Comparison of ENCODE assay signal across 10 cellular contexts in the genomic region with DNA sequence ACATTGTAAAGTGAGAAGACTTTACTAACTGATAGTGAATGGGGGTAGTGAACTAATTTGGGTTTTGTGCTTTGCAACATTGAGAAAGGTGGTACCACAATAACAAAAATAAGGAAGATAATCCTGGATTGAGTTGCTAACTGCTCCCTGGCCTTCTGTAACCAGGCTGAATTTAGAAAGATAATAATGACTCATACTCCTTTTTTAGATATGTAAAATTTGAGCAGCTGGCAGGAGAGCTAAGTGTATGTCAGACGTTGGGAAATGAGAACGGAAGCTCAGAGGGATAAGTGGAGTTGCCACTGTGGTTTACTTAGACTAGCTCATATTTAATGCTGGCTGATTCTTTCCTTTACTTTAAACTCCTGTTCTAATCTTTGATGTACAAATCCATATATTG. TPM values are rescaled to one million over a fixed set of nuclear protein-coding genes. Genes with fewer than 3 reads are reported as not detected.
DNase-seq lines count a peak whose midpoint lies in the region; ATAC-seq and TF ChIP-seq lines count a peak whose summit lies in the region.
"Had no signal": no experiment of that assay in that cellular context is flagged by ENCODE, and none has a peak within 500 bp of the region (broad histone marks: within the 10 kb centered on the region; RNA-seq: fewer than 3 reads in every experiment).

No MANE protein-coding gene starts in this region.

- peaks cover 8 to 16% of the 10 kb centered on the region in 2 donors for H3K4me1 ChIP-seq in thoracic aorta (ENCODE audit: control insufficient read depth in 1 of 2, low read depth in 2 of 2)

- H3K9me3 Mint-ChIP-seq in activated naive CD8-positive, alpha-beta T cell treated with anti-CD3 and anti-CD28 coated beads, Interleukin-2, amount 50 U/mL, for 24 hours = no peaks in the 10 kb centered on the region
- H3K9me3 Mint-ChIP-seq: T-cell had no signal

- no peak overlapping the region for H3K4me3 Mint-ChIP-seq in activated naive CD8-positive, alpha-beta T cell treated with anti-CD3 and anti-CD28 coated beads, Interleukin-2, amount 50 U/mL, for 24 hours
- H3K4me3 Mint-ChIP-seq: T-cell had no signal

- no peak overlapping the region for H3K4me3 ChIP-seq in thoracic aorta

- peak; percentile 1 for DNase-seq in NCI-H1694 treated with DMSO at 0.1 percent for 48 hours (lab: John Stamatoyannopoulos, UW)
- DNase-seq in NCI-H1694 (lab: John Stamatoyannopoulos, UW) = no peak
- DNase-seq in SIG-M5 treated with dmso at 0.1 percent for 504 hours (lab: John Stamatoyannopoulos, UW; ENCODE audit: unreplicated experiment) = peak; percentile 97
- DNase-seq in Right ventricle myocardium superior = no peak
- peak; percentile 8 for DNase-seq in thoracic aorta (ENCODE audit: low spot score)
- no peak for DNase-seq in islet precursor cell
- no peak for DNase-seq in activated naive CD8-positive, alpha-beta T cell treated with anti-CD3 and anti-CD28 coated beads, Interleukin-2, amount 50 U/mL, for 24 hours
- DNase-seq: ACHN, T-cell had no signal

- no peaks in the 10 kb centered on the region for H3K9me3 ChIP-seq in thoracic aorta

- H3K36me3 Mint-ChIP-seq in activated naive CD8-positive, alpha-beta T cell treated with anti-CD3 and anti-CD28 coated beads, Interleukin-2, amount 50 U/mL, for 24 hours (ENCODE audit: low read depth) = peaks cover 22% of the 10 kb centered on the region

- H3K4me1 Mint-ChIP-seq in activated naive CD8-positive, alpha-beta T cell treated with anti-CD3 and anti-CD28 coated beads, Interleukin-2, amount 50 U/mL, for 24 hours = no peaks in the 10 kb centered on the region

- ATAC-seq in Right ventricle myocardium superior (ENCODE audit: poor library complexity) (peak; percentile 93), thoracic aorta (ENCODE audit: insufficient number of reproducible peaks, low FRiP score, low read depth) (peak; percentile 99), GM19395 (IDR thresholded peaks at IDR 0.05; ENCODE audit: unreplicated experiment) (no peak)
- ATAC-seq in activated naive CD8-positive, alpha-beta T cell treated with anti-CD3 and anti-CD28 coated beads, Interleukin-2, amount 50 U/mL, for 24 hours = no peak
- ATAC-seq: T-cell had no signal

- H3K36me3 ChIP-seq in thoracic aorta = no peaks in the 10 kb centered on the region

- no peak overlapping the region for H3K27ac Mint-ChIP-seq in activated naive CD8-positive, alpha-beta T cell treated with anti-CD3 and anti-CD28 coated beads, Interleukin-2, amount 50 U/mL, for 24 hours
- H3K27ac Mint-ChIP-seq: T-cell had no signal

- H3K27me3 ChIP-seq in thoracic aorta (replicated peaks; ENCODE audit: insufficient read depth) = no peaks in the 10 kb centered on the region

- peak overlapping the region; percentile 24 to 69 for H3K27ac ChIP-seq in thoracic aorta

- no peaks in the 10 kb centered on the region for H3K27me3 Mint-ChIP-seq in activated naive CD8-positive, alpha-beta T cell treated with anti-CD3 and anti-CD28 coated beads, Interleukin-2, amount 50 U/mL, for 24 hours
- H3K27me3 Mint-ChIP-seq: T-cell had no signal

- intact Hi-C loops in Right ventricle myocardium superior (cut with DNase I) = no loop called here

- no peak for TF ChIP-seq CTCF in thoracic aorta (IDR thresholded peaks at IDR 0.05)

RNA-seq across cellular contexts. Expression of gene TCAIM, which starts 17.1 kb away (rescaled TPM):
- 30.2 TPM for total RNA-seq in Right ventricle myocardium superior
- total RNA-seq in thoracic aorta = 10 to 100 TPM; 14.8 to 32.1 TPM

Comparison
In these comparisons a context has a peak if more than half of its experiments do, and no peak if none do; other contexts are left out.
1. DNase-seq: peak in NCI-H1694 treated with DMSO at 0.1 percent for 48 hours (single experiment), SIG-M5 treated with dmso at 0.1 percent for 504 hours (single experiment) and thoracic aorta (single experiment); none in NCI-H1694 (single experiment), Right ventricle myocardium superior (single experiment), islet precursor cell (single experiment) and activated naive CD8-positive, alpha-beta T cell treated with anti-CD3 and anti-CD28 coated beads, Interleukin-2, amount 50 U/mL, for 24 hours (single experiment).
2. ATAC-seq: peak in Right ventricle myocardium superior (single experiment) and thoracic aorta (single experiment); none in GM19395 (single experiment) and activated naive CD8-positive, alpha-beta T cell treated with anti-CD3 and anti-CD28 coated beads, Interleukin-2, amount 50 U/mL, for 24 hours (single experiment).